1 cellular context compared by ENCODE assay signal in genomic region chr16:86498155-86498651, GRCh38.
TF ChIP-seq lines count a peak whose summit lies in the region.

No MANE protein-coding gene starts in this region.

TF ChIP-seq in GM12878, 131 proteins besides CTCF, POLR2A, EP300 and RAD21:
- TF ChIP-seq CREM (IDR thresholded peaks at IDR 0.05; ENCODE audit: low read depth): no peak
- no peak for TF ChIP-seq KDM1A (IDR thresholded peaks at IDR 0.05; ENCODE audit: borderline replicate concordance)
- peak; percentile 62; the same call in 1 of the 2 replicates for TF ChIP-seq ZSCAN29 (IDR thresholded peaks at IDR 0.05)
- TF ChIP-seq SUZ12 (IDR thresholded peaks at IDR 0.05; ENCODE audit: unreplicated experiment): no peak
